Comparison of ENCODE assay signal across 21 cellular contexts in the genomic region with DNA sequence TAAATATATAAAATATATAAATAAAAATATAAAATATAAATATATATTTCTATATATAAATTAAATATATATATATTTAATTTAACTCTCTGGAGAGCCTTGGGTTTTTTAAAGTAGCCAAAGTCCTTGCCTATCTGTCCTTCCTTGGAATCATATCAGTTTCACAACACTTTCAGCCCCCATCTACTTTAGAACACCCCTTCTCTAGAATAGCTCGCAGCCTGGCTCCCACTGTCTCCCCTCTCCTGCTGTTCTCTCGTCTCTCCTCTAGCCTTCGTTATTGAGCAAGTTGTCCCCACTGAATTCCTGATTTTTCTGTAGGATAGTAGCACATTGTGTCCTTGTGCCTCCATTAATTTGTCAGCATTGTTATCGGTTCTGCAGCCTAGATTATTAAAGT.
A peak's percentile ranks its signal among the peaks of the same experiment; 100 is the strongest.
DNase-seq lines count a peak whose midpoint lies in the region; ATAC-seq, FAIRE-seq and TF ChIP-seq lines count a peak whose summit lies in the region.
"Had no signal": no experiment of that assay in that cellular context is flagged by ENCODE, and none has a peak within 500 bp of the region (broad histone marks: within the 10 kb centered on the region; RNA-seq: fewer than 3 reads in every experiment).

No MANE protein-coding gene starts in this region.

- peaks cover 7% of the 10 kb centered on the region for H3K4me1 Mint-ChIP-seq in activated naive CD8-positive, alpha-beta T cell treated with anti-CD3 and anti-CD28 coated beads, Interleukin-2, amount 50 U/mL, for 24 hours
- H3K4me1 Mint-ChIP-seq in activated naive CD8-positive, alpha-beta T cell treated with anti-CD3 and anti-CD28 coated beads for 36 hours = peaks cover 19% of the 10 kb centered on the region
- H3K4me1 Mint-ChIP-seq in neural crest cell = peaks cover 14% of the 10 kb centered on the region

- H3K9me3 ChIP-seq in kidney (ENCODE audit: control insufficient read depth in 1 of 2, low read length in 2 of 2) (no peaks in the 10 kb centered on the region), ovary (no peaks in the 10 kb centered on the region)
- H3K9me3 ChIP-seq: BE2C, Peyer's patch had no signal

- ATAC-seq in activated naive CD8-positive, alpha-beta T cell treated with anti-CD3 and anti-CD28 coated beads, Interleukin-2, amount 50 U/mL, for 24 hours = no peak
- ATAC-seq: HCT116 had no signal

- H3K36me3 ChIP-seq in kidney (ENCODE audit: control insufficient read depth in 1 of 2, insufficient read depth in 2 of 2, low read length in 2 of 2) (no peaks in the 10 kb centered on the region), ovary (no peaks in the 10 kb centered on the region)
- H3K36me3 ChIP-seq: BE2C, Peyer's patch had no signal

- H3K4me3 ChIP-seq in kidney (ENCODE audit: low read length in 2 of 2) = no peak overlapping the region
- no peak overlapping the region for H3K4me3 ChIP-seq in ovary
- H3K4me3 ChIP-seq: GM12878, GM23248, Peyer's patch, SK-N-MC had no signal

- no peak overlapping the region for H3K27ac ChIP-seq in kidney (ENCODE audit: low read depth in 2 of 2, low read length in 2 of 2)
- no peak overlapping the region for H3K27ac ChIP-seq in ovary
- H3K27ac ChIP-seq: 22Rv1, GM23248, HL-60, Peyer's patch, SK-N-MC had no signal

- no peaks in the 10 kb centered on the region for H3K27me3 Mint-ChIP-seq in activated naive CD8-positive, alpha-beta T cell treated with anti-CD3 and anti-CD28 coated beads, Interleukin-2, amount 50 U/mL, for 24 hours
- H3K27me3 Mint-ChIP-seq in activated naive CD8-positive, alpha-beta T cell treated with anti-CD3 and anti-CD28 coated beads for 36 hours = no peaks in the 10 kb centered on the region
- H3K27me3 Mint-ChIP-seq in neural crest cell (ENCODE audit: low read depth) = no peaks in the 10 kb centered on the region
- H3K27me3 Mint-ChIP-seq: CD4-positive, alpha-beta T cell had no signal

- H3K9ac ChIP-seq in kidney (ENCODE audit: low read length in 2 of 2) = no peak overlapping the region
- H3K9ac ChIP-seq: GM23248 had no signal

- peak in 2 of 3 experiments; percentile 7 to 42 for DNase-seq in NCI-H1417 (lab: John Stamatoyannopoulos, UW)
- DNase-seq in NCI-H1417 treated with DMSO at 0.1 percent for 48 hours (lab: John Stamatoyannopoulos, UW) = no peak
- DNase-seq in activated naive CD8-positive, alpha-beta T cell treated with anti-CD3 and anti-CD28 coated beads, Interleukin-2, amount 50 U/mL, for 24 hours = no peak
- no peak for DNase-seq in activated naive CD8-positive, alpha-beta T cell treated with anti-CD3 and anti-CD28 coated beads for 36 hours
- peak; percentile 25 for DNase-seq in NCI-H524 treated with DMSO at 0.1 percent for 48 hours (lab: John Stamatoyannopoulos, UW)
- no peak for DNase-seq in neural crest cell (ENCODE audit: low read depth, low spot score)
- DNase-seq in kidney = no peak
- no peak for DNase-seq in ovary
- DNase-seq: BE2C; CD4-positive, alpha-beta T cell; DMS79; GM23248; NCI-H1048; Peyer's patch; Right ventricle myocardium superior had no signal

- 78 to 89% (median 83%) methylated on average over 4 of the region's 4 CpGs for WGBS in ovary, 3 donors

- peaks cover 4% of the 10 kb centered on the region for H3K9me3 Mint-ChIP-seq in activated naive CD8-positive, alpha-beta T cell treated with anti-CD3 and anti-CD28 coated beads, Interleukin-2, amount 50 U/mL, for 24 hours
- H3K9me3 Mint-ChIP-seq in activated naive CD8-positive, alpha-beta T cell treated with anti-CD3 and anti-CD28 coated beads for 36 hours = peaks cover 2% of the 10 kb centered on the region
- no peaks in the 10 kb centered on the region for H3K9me3 Mint-ChIP-seq in neural crest cell
- H3K9me3 Mint-ChIP-seq: CD4-positive, alpha-beta T cell had no signal

- no peak overlapping the region for H3K4me3 Mint-ChIP-seq in activated naive CD8-positive, alpha-beta T cell treated with anti-CD3 and anti-CD28 coated beads, Interleukin-2, amount 50 U/mL, for 24 hours
- H3K4me3 Mint-ChIP-seq in activated naive CD8-positive, alpha-beta T cell treated with anti-CD3 and anti-CD28 coated beads for 36 hours = no peak overlapping the region
- H3K4me3 Mint-ChIP-seq in neural crest cell = peak overlapping the region; percentile 29
- H3K4me3 Mint-ChIP-seq: CD4-positive, alpha-beta T cell had no signal

- no peaks in the 10 kb centered on the region for H3K36me3 Mint-ChIP-seq in activated naive CD8-positive, alpha-beta T cell treated with anti-CD3 and anti-CD28 coated beads, Interleukin-2, amount 50 U/mL, for 24 hours (ENCODE audit: low read depth)
- peaks cover 2% of the 10 kb centered on the region for H3K36me3 Mint-ChIP-seq in activated naive CD8-positive, alpha-beta T cell treated with anti-CD3 and anti-CD28 coated beads for 36 hours
- no peaks in the 10 kb centered on the region for H3K36me3 Mint-ChIP-seq in neural crest cell (ENCODE audit: low read depth)

- H3K27me3 ChIP-seq in ovary = no peaks in the 10 kb centered on the region
- H3K27me3 ChIP-seq: BE2C, Peyer's patch had no signal

- TF ChIP-seq CTCF in neural crest cell (conservative IDR thresholded peaks at IDR 0.05) = no peak
- no peak for TF ChIP-seq CTCF in kidney (IDR thresholded peaks at IDR 0.05; ENCODE audit: borderline replicate concordance, extremely low read depth, insufficient read depth)
- no peak for TF ChIP-seq CTCF in ovary (IDR thresholded peaks at IDR 0.05)

- intact Hi-C loops in kidney (cut with DNase I) = no loop called here
- intact Hi-C loops in ovary (cut with DNase I) = no loop called here

- TF ChIP-seq POLR2A in ovary (IDR thresholded peaks at IDR 0.05) = no peak

- H3K27ac Mint-ChIP-seq in activated naive CD8-positive, alpha-beta T cell treated with anti-CD3 and anti-CD28 coated beads, Interleukin-2, amount 50 U/mL, for 24 hours = peak overlapping the region; percentile 12
- no peak overlapping the region for H3K27ac Mint-ChIP-seq in activated naive CD8-positive, alpha-beta T cell treated with anti-CD3 and anti-CD28 coated beads for 36 hours
- no peak overlapping the region for H3K27ac Mint-ChIP-seq in neural crest cell (ENCODE audit: unreplicated experiment)
- H3K27ac Mint-ChIP-seq: CD4-positive, alpha-beta T cell had no signal

- H3K4me1 ChIP-seq in kidney (ENCODE audit: control insufficient read depth in 1 of 2, insufficient read depth in 1 of 2, low read depth in 1 of 2, low read length in 2 of 2) (no peaks in the 10 kb centered on the region), ovary (ENCODE audit: insufficient read depth) (no peaks in the 10 kb centered on the region)
- H3K4me1 ChIP-seq: BE2C, Peyer's patch had no signal

- TF ChIP-seq EP300 in ovary (IDR thresholded peaks at IDR 0.05) = no peak

- FAIRE-seq in kidney (lab: Jason Lieb, UNC) = no peak
- FAIRE-seq: GM12878, HTR-8/SVneo had no signal

Comparison
In these comparisons a context has a peak if more than half of its experiments do, and no peak if none do; other contexts are left out.
1. DNase-seq: peak in NCI-H1417 (2 of 3) and NCI-H524 treated with DMSO at 0.1 percent for 48 hours (single experiment); none in NCI-H1417 treated with DMSO at 0.1 percent for 48 hours (single experiment), activated naive CD8-positive, alpha-beta T cell treated with anti-CD3 and anti-CD28 coated beads, Interleukin-2, amount 50 U/mL, for 24 hours (single experiment), activated naive CD8-positive, alpha-beta T cell treated with anti-CD3 and anti-CD28 coated beads for 36 hours (single experiment), neural crest cell (single experiment), kidney (single experiment) and ovary (0 of 5).